17 cellular contexts compared by ENCODE assay signal in genomic region chr10:114795039-114795438, GRCh38.
"Had no signal": no experiment of that assay in that cellular context is flagged by ENCODE, and none has a peak within 500 bp of the region (broad histone marks: within the 10 kb centered on the region; RNA-seq: fewer than 3 reads in every experiment).

No MANE protein-coding gene starts in this region.

- H3K9me3 Mint-ChIP-seq: activated T-cell treated with anti-CD3 and anti-CD28 coated beads, Interleukin-2, amount 50 U/mL, for 4 hours had no signal

- H3K27me3 Mint-ChIP-seq: activated CD4-positive, alpha-beta T cell treated with anti-CD3 and anti-CD28 coated beads, Interleukin-2, amount 10 ng/mL, durations not matched to agents 24 days and 14 days had no signal

- DNase-seq: activated CD4-positive, alpha-beta T cell treated with anti-CD3 and anti-CD28 coated beads, Interleukin-2, amount 10 ng/mL, durations not matched to agents 24 days and 14 days; activated CD8-positive, alpha-beta memory T cell treated with anti-CD3 and anti-CD28 coated beads, Interleukin-2, amount 50 U/mL, for 4 hours; activated naive CD4-positive, alpha-beta T cell treated with anti-CD3 and anti-CD28 coated beads, Interleukin-2, amount 50 U/mL, for 16 hours; activated T-cell treated with anti-CD3 and anti-CD28 coated beads, Interleukin-2, amount 50 U/mL, for 4 hours; aorta; cerebellar nuclear complex; cortex of kidney; hypothalamus; kidney; occipital lobe; posterior cingulate gyrus; retina; stimulated activated CD4-positive, alpha-beta T cell treated with anti-CD3 and anti-CD28 coated beads, Interleukin-1b, Interleukin-23, amount 100 ng/mL, for 48 hours; stimulated activated CD8-positive, alpha-beta memory T cell treated with anti-CD3 and anti-CD28 coated beads, Interleukin-4, amount 100 ng/mL, for 48 hours; stimulated activated naive CD4-positive, alpha-beta T cell; T1000; thyroid gland had no signal

- H3K27ac Mint-ChIP-seq: activated CD4-positive, alpha-beta T cell treated with anti-CD3 and anti-CD28 coated beads, Interleukin-2, amount 10 ng/mL, durations not matched to agents 24 days and 14 days had no signal

- H3K4me3 Mint-ChIP-seq: activated CD4-positive, alpha-beta T cell treated with anti-CD3 and anti-CD28 coated beads, Interleukin-2, amount 10 ng/mL, durations not matched to agents 24 days and 14 days; activated T-cell treated with anti-CD3 and anti-CD28 coated beads, Interleukin-2, amount 50 U/mL, for 4 hours had no signal
